8 cellular contexts compared by ENCODE assay signal in the genomic region with DNA sequence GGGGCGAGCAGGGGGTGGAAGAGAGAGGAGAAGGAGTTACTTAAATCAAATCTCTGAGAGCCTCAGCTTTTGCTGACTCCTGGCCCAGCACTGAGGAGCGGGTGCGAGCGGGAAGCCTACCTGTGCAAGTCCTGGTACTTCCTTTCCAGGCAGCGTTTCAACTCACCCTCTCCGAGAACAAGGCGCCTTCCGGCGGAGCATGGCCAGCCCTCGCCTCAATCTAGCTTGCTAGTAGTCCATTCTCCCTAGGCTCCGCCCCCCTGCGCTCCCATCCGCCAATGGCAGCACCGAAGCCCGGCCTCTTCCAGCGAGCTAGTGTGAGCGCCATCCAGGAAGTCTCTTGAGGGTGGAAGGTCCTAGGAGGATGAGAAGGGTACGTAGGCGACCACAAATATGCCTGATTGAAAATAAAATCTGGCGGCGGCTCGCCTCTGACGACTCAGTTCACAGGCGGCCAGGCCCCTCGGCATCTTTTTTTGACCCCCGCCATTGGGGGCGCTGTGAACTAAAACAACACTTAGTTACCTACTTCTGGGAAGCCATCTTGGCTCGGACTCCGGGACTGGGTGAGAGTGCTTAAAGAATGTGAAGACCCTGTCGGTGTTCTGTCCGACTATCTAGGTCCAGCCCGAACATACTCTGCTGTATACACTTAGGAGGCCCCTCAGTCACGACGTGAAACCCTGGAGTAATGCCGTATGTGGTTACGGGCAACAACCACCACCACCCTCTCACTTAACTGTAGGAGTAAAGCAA. TPM values are rescaled to one million over a fixed set of nuclear protein-coding genes. Genes with fewer than 3 reads are reported as not detected.
DNase-seq lines count a peak whose midpoint lies in the region; ATAC-seq lines count a peak whose summit lies in the region.

A gene with protein sequence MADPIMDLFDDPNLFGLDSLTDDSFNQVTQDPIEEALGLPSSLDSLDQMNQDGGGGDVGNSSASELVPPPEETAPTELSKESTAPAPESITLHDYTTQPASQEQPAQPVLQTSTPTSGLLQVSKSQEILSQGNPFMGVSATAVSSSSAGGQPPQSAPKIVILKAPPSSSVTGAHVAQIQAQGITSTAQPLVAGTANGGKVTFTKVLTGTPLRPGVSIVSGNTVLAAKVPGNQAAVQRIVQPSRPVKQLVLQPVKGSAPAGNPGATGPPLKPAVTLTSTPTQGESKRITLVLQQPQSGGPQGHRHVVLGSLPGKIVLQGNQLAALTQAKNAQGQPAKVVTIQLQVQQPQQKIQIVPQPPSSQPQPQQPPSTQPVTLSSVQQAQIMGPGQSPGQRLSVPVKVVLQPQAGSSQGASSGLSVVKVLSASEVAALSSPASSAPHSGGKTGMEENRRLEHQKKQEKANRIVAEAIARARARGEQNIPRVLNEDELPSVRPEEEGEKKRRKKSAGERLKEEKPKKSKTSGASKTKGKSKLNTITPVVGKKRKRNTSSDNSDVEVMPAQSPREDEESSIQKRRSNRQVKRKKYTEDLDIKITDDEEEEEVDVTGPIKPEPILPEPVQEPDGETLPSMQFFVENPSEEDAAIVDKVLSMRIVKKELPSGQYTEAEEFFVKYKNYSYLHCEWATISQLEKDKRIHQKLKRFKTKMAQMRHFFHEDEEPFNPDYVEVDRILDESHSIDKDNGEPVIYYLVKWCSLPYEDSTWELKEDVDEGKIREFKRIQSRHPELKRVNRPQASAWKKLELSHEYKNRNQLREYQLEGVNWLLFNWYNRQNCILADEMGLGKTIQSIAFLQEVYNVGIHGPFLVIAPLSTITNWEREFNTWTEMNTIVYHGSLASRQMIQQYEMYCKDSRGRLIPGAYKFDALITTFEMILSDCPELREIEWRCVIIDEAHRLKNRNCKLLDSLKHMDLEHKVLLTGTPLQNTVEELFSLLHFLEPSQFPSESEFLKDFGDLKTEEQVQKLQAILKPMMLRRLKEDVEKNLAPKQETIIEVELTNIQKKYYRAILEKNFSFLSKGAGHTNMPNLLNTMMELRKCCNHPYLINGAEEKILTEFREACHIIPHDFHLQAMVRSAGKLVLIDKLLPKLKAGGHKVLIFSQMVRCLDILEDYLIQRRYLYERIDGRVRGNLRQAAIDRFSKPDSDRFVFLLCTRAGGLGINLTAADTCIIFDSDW (N-terminal part only) (minus strand): TSS at position 212 of the 756 bp plus-strand sequence. CDS start 24,480 bp downstream, outside the sequence.

- H3K27me3 Mint-ChIP-seq in activated CD4-positive, alpha-beta T cell treated with anti-CD3 and anti-CD28 coated beads, Interleukin-2, amount 10 ng/mL, durations not matched to agents 7 days and 5 days: no peaks in the 10 kb centered on the region

- H3K9me3 Mint-ChIP-seq in activated CD4-positive, alpha-beta T cell treated with anti-CD3 and anti-CD28 coated beads, Interleukin-2, amount 10 ng/mL, durations not matched to agents 7 days and 5 days: no peaks in the 10 kb centered on the region

- peak within 1 kb of the TSS; percentile 95 for H3K9ac ChIP-seq in BLaER1

- no peaks in the 10 kb centered on the region for H3K9me3 ChIP-seq in BLaER1

- H3K27ac Mint-ChIP-seq in activated CD4-positive, alpha-beta T cell treated with anti-CD3 and anti-CD28 coated beads, Interleukin-2, amount 10 ng/mL, durations not matched to agents 7 days and 5 days: peak within 1 kb of the TSS; percentile 99

- H4K20me1 ChIP-seq in BLaER1: peaks cover 47% of the 10 kb centered on the region

- peak within 1 kb of the TSS; percentile 91 for H3K27ac ChIP-seq in BLaER1

- H3K36me3 ChIP-seq in BLaER1: peaks cover 47% of the 10 kb centered on the region

- H3K4me1 ChIP-seq in BLaER1: peaks cover 30% of the 10 kb centered on the region

- DNase-seq in GM19240 (ENCODE audit: insufficient read length, low spot score) (peak; percentile 96), NCI-H526 treated with DMSO at 0.1 percent for 48 hours (lab: John Stamatoyannopoulos, UW) (peak; percentile 99), cortex of kidney (lab: John Stamatoyannopoulos, UW) (peak; percentile 70), left kidney (ENCODE audit: low read depth, low spot score) (peak; percentile 100)
- DNase-seq in activated CD4-positive, alpha-beta T cell treated with anti-CD3 and anti-CD28 coated beads, Interleukin-2, amount 10 ng/mL, durations not matched to agents 7 days and 5 days: peak; percentile 100
- peak; percentile 99 for DNase-seq in stimulated activated CD4-positive, alpha-beta T cell treated with anti-CD3 and anti-CD28 coated beads, Interleukin-2, amount 100 ng/mL, for 4 hours (ENCODE audit: low read depth)

- H3K36me3 Mint-ChIP-seq in activated CD4-positive, alpha-beta T cell treated with anti-CD3 and anti-CD28 coated beads, Interleukin-2, amount 10 ng/mL, durations not matched to agents 7 days and 5 days (ENCODE audit: low read depth): peaks cover 27% of the 10 kb centered on the region

- no peaks in the 10 kb centered on the region for H3K27me3 ChIP-seq in BLaER1

- POLR2A ChIA-PET in activated CD4-positive, alpha-beta T cell treated with anti-CD3 and anti-CD28 coated beads, Interleukin-2, amount 10 ng/mL, durations not matched to agents 7 days and 5 days (lab: Charles Lee): interaction anchor here (0.6 to 1.8 kb wide), 2 partner anchors 19 to 42 kb away, joined by 5 to 20 read pairs; no protein-coding TSS in a partner anchor

- H3K4me1 Mint-ChIP-seq in activated CD4-positive, alpha-beta T cell treated with anti-CD3 and anti-CD28 coated beads, Interleukin-2, amount 10 ng/mL, durations not matched to agents 7 days and 5 days: peaks cover 36% of the 10 kb centered on the region

- peak within 1 kb of the TSS; percentile 99 for H3K4me3 ChIP-seq in BLaER1

- peak within 1 kb of the TSS; percentile 94 for H3K4me2 ChIP-seq in BLaER1

- H3K4me3 Mint-ChIP-seq in activated CD4-positive, alpha-beta T cell treated with anti-CD3 and anti-CD28 coated beads, Interleukin-2, amount 10 ng/mL, durations not matched to agents 7 days and 5 days: peak within 1 kb of the TSS; percentile 92

- CTCF ChIA-PET in activated CD4-positive, alpha-beta T cell treated with anti-CD3 and anti-CD28 coated beads, Interleukin-2, amount 10 ng/mL, durations not matched to agents 7 days and 5 days (lab: Charles Lee): interaction anchor here (0.6 to 5.0 kb wide), 18 partner anchors 9 to 331 kb away, joined by 3 to 36 read pairs (median 4); a partner anchor contains a TSS

- peak; percentile 94 for ATAC-seq in HG03469 (IDR thresholded peaks at IDR 0.05; ENCODE audit: unreplicated experiment)

RNA-seq across cellular contexts. Expression of the gene that starts here (rescaled TPM):
- 100 to 1,000 TPM; 123 to 127 TPM for total RNA-seq in activated CD4-positive, alpha-beta T cell treated with anti-CD3 and anti-CD28 coated beads, Interleukin-2, amount 10 ng/mL, durations not matched to agents 7 days and 5 days

Comparison
In these comparisons a context has a peak if more than half of its experiments do, and no peak if none do; other contexts are left out.
1. Peak in every context shown above with its lines: DNase-seq, ATAC-seq, H3K4me3 ChIP-seq and H3K27ac ChIP-seq.